Comparison of ENCODE assay signal across 1 cellular context in genomic region chr19:55546822-55547614, GRCh38.
TF ChIP-seq lines count a peak whose summit lies in the region.

No MANE protein-coding gene starts in this region.

TF ChIP-seq in A549, 52 proteins besides CTCF, POLR2A, EP300 and RAD21 (continued from another document):
- TF ChIP-seq ELK1 (IDR thresholded peaks at IDR 0.05; ENCODE audit: low read depth, low read length) (no peak), HMGXB4 (CRISPR knock-in tag; IDR thresholded peaks at IDR 0.05; ENCODE audit: borderline replicate concordance) (no peak)
